8 cellular contexts compared by ENCODE assay signal in genomic region chr6:26123675-26124549, GRCh38. TPM values are rescaled to one million over a fixed set of nuclear protein-coding genes. Genes with fewer than 3 reads are reported as not detected.
DNase-seq lines count a peak whose midpoint lies in the region; ATAC-seq and TF ChIP-seq lines count a peak whose summit lies in the region.

No MANE protein-coding gene starts in this region.

- no peak overlapping the region for H2BK15ac ChIP-seq in neuronal stem cell (ENCODE audit: low read length)

- H3K9ac ChIP-seq in neuronal stem cell (ENCODE audit: low read depth, low read length, poor library complexity), result peak overlapping the region; percentile 96

- H3K4me2 ChIP-seq in neuronal stem cell (ENCODE audit: insufficient read depth, low read length, poor library complexity, severe bottlenecking), result peak overlapping the region; percentile 85

- in situ Hi-C loops in SK-MEL-5 (cut with HindIII; ENCODE audit: low pct_unique_long_range_greater_than_20kb, low sequenced_read_pairs), result no loop called here

- H2BK12ac ChIP-seq in neuronal stem cell (ENCODE audit: low read length), result no peak overlapping the region

- WGBS in gastroesophageal sphincter (ENCODE audit: low coverage in 1 of 2), 2 donors, result 0% methylated on average over 6 to 16 of the region's 54 CpGs
- WGBS in neuronal stem cell (ENCODE audit: extremely low coverage in 2 of 2, insufficient read length in 2 of 2, insufficient replicate concordance in 1 of 2), 2 donors, result no CpG with 5 or more reads among the region's 54 CpGs
- under 1% methylated on average over 35 of the region's 54 CpGs for WGBS in suprapubic skin

- no peak for TF ChIP-seq EP300 in gastroesophageal sphincter (IDR thresholded peaks at IDR 0.05)
- TF ChIP-seq EP300 in suprapubic skin (IDR thresholded peaks at IDR 0.05), result no peak

- no peaks in the 10 kb centered on the region for H3K27me3 ChIP-seq in gastroesophageal sphincter
- H3K27me3 ChIP-seq in neuronal stem cell (ENCODE audit: control insufficient read depth in 3 of 3, insufficient read depth in 3 of 3, low read depth in 1 of 3, low read length in 3 of 3), result no peaks in the 10 kb centered on the region
- no peaks in the 10 kb centered on the region for H3K27me3 ChIP-seq in suprapubic skin

- H4K91ac ChIP-seq in neuronal stem cell (ENCODE audit: low read depth, low read length, poor library complexity), result no peak overlapping the region

- H3K36me3 Mint-ChIP-seq in HFFc6 (ENCODE audit: low read depth), result peaks cover 48% of the 10 kb centered on the region

- TF ChIP-seq POLR2A in gastroesophageal sphincter (IDR thresholded peaks at IDR 0.05), result peak; percentile 98 to 99
- peak; percentile 92 to 97 for TF ChIP-seq POLR2A in suprapubic skin (IDR thresholded peaks at IDR 0.05)

- H3K4me3 ChIP-seq in gastroesophageal sphincter (peak overlapping the region; percentile 79 to 92), neuronal stem cell (ENCODE audit: low read length in 2 of 2) (peak overlapping the region; percentile 91 to 98), suprapubic skin (peak overlapping the region; percentile 91)

- no peaks in the 10 kb centered on the region for H3K9me3 ChIP-seq in gastroesophageal sphincter
- H3K9me3 ChIP-seq in neuronal stem cell (replicated peaks in 1 of 2; ENCODE audit: control insufficient read depth in 2 of 2, insufficient read depth in 1 of 2, low read depth in 1 of 2, low read length in 2 of 2), result no peaks in the 10 kb centered on the region
- H3K9me3 ChIP-seq in suprapubic skin, result no peaks in the 10 kb centered on the region

- no peak overlapping the region for H2AK5ac ChIP-seq in neuronal stem cell (ENCODE audit: low read depth, low read length)

- H3K36me3 ChIP-seq in gastroesophageal sphincter, result peaks cover 0 to 11% of the 10 kb centered on the region in 2 donors
- H3K36me3 ChIP-seq in neuronal stem cell (replicated peaks in 1 of 2; ENCODE audit: control insufficient read depth in 2 of 2, insufficient read depth in 2 of 2, low read length in 2 of 2), result peaks cover 0 to 6% of the 10 kb centered on the region in 2 donors
- no peaks in the 10 kb centered on the region for H3K36me3 ChIP-seq in suprapubic skin

- H3K4me3 Mint-ChIP-seq in HFFc6, result peak overlapping the region; percentile 96

- peak overlapping the region; percentile 95 for H3K23ac ChIP-seq in neuronal stem cell (ENCODE audit: low read depth, low read length, poor library complexity)

- H3K9me3 Mint-ChIP-seq in HFFc6, result peaks cover 14% of the 10 kb centered on the region

- peak overlapping the region; percentile 10 for H3K14ac ChIP-seq in neuronal stem cell (ENCODE audit: low read length)

- H2BK5ac ChIP-seq in neuronal stem cell (ENCODE audit: low read length), result peak overlapping the region; percentile 92

- peaks cover 0 to 34% (median 11%) of the 10 kb centered on the region in 3 donors for H3K4me1 ChIP-seq in gastroesophageal sphincter
- H3K4me1 ChIP-seq in neuronal stem cell (ENCODE audit: control insufficient read depth in 2 of 2, insufficient read depth in 1 of 2, low read depth in 1 of 2, low read length in 2 of 2), result peaks cover 3 to 8% of the 10 kb centered on the region in 2 donors
- H3K4me1 ChIP-seq in suprapubic skin, result peaks cover 28% of the 10 kb centered on the region

- peak overlapping the region; percentile 98 for H3K27ac Mint-ChIP-seq in HFFc6

- no peak overlapping the region for H3K4ac ChIP-seq in neuronal stem cell (ENCODE audit: low read length)

- H3K18ac ChIP-seq in neuronal stem cell (ENCODE audit: low read length), result peak overlapping the region; percentile 98

- no peak overlapping the region for H4K8ac ChIP-seq in neuronal stem cell (ENCODE audit: low read depth, low read length)

- no peak for TF ChIP-seq CTCF in HFFc6 (IDR thresholded peaks at IDR 0.05)
- no peak for TF ChIP-seq CTCF in gastroesophageal sphincter (IDR thresholded peaks at IDR 0.05)
- TF ChIP-seq CTCF in suprapubic skin (IDR thresholded peaks at IDR 0.05), result no peak

- H3K79me1 ChIP-seq in neuronal stem cell (ENCODE audit: low read depth, low read length), result no peaks in the 10 kb centered on the region

- peak; percentile 89 for ATAC-seq in gastroesophageal sphincter

- H3K27me3 Mint-ChIP-seq in HFFc6 (ENCODE audit: insufficient read depth), result peaks cover 26% of the 10 kb centered on the region

- H3K27ac ChIP-seq in gastroesophageal sphincter (peak overlapping the region; percentile 93 to 99 (median 98)), neuronal stem cell (replicated peaks; ENCODE audit: low read length) (peak overlapping the region; percentile 88), suprapubic skin (peak overlapping the region; percentile 96)

- DNase-seq in GM04504 (ENCODE audit: low read depth) (peak; percentile 98), HFFc6 (peak; percentile 100), NAMALWA (ENCODE audit: low spot score) (peak; percentile 99), SK-MEL-5 (ENCODE audit: low read depth, low spot score) (peak; percentile 100), neuronal stem cell (ENCODE audit: low spot score) (peak; percentile 92), suprapubic skin (ENCODE audit: low spot score in 2 of 2) (peak; percentile 88)
- peak; percentile 58 for DNase-seq in activated naive CD4-positive, alpha-beta T cell treated with anti-CD3 and anti-CD28 coated beads, Interleukin-2, amount 50 U/mL, for 16 hours

- peak overlapping the region; percentile 25 for H2AFZ ChIP-seq in neuronal stem cell (ENCODE audit: low read length)

- H3K4me1 Mint-ChIP-seq in HFFc6 (ENCODE audit: low read depth), result peaks cover 46% of the 10 kb centered on the region

- H2BK120ac ChIP-seq in neuronal stem cell (ENCODE audit: low read depth, low read length), result no peak overlapping the region

RNA-seq across cellular contexts. Expression of gene HFE, which starts 36.7 kb away (rescaled TPM):
- 10 to 100 TPM; 16.1 to 21.7 (median 18.3) TPM for total RNA-seq in HFFc6 (2021; fragmentation: NEBNext Ultra II Directional; extraction: Animal tissue kit (Norgen Biotek cat#: 25700))
- 15.8 and 16.1 TPM in 2 replicates for total RNA-seq in SK-MEL-5 (2014; rRNA removed; shearing (Covaris generic))
- 16.0 and 25.4 TPM in 2 replicates for polyA plus RNA-seq in SK-MEL-5 (2015; cell fraction: cytosol; rRNA removed)
- 22.9 and 27.6 TPM in 2 replicates for polyA plus RNA-seq in SK-MEL-5 (2015; cell fraction: nucleus; rRNA removed)
- total RNA-seq in gastroesophageal sphincter (10 to 100 TPM in 1 of 4 donors, 1 to 10 TPM in 3; 3.7 to 11.4 (median 8.3) TPM), suprapubic skin (1 to 10 TPM; 2.1 to 4.2 (median 3.6) TPM)
- polyA plus RNA-seq in neuronal stem cell (2013, experiment 1 of 2), result 0.54 TPM
- polyA plus RNA-seq in neuronal stem cell (2013, experiment 2 of 2), result 0.35 TPM

Comparison
In these comparisons a context has a peak if more than half of its experiments do, and no peak if none do; other contexts are left out.
1. Peak in every context shown above with its lines: DNase-seq, ATAC-seq, H3K4me3 ChIP-seq and H3K27ac ChIP-seq.